Comparison of ENCODE assay signal across 22 cellular contexts in the genomic region with DNA sequence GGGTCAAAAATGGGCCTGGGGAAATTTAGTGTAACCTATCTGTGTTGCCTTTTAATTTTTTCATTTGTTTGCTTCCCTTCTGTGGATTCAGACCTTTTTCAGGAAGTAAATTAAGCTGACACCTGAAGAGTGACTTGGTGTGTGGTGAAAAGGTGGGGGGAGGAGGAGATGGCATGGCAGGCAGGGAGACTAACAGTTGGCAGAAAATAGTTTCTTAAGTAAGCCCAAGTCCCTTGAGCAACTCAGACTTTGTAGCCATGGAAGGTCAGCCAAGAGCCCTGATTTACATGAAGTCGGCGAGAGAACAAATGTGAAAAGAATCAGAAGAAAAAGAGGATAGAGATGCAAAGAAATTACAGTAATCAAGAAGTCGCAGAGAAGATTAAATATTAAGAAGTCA. TPM values are rescaled to one million over a fixed set of nuclear protein-coding genes. Genes with fewer than 3 reads are reported as not detected.
"Had no signal": no experiment of that assay in that cellular context is flagged by ENCODE, and none has a peak within 500 bp of the region (broad histone marks: within the 10 kb centered on the region; RNA-seq: fewer than 3 reads in every experiment).

No MANE protein-coding gene starts in this region.

- ATAC-seq: activated CD4-positive, CD25-positive, alpha-beta regulatory T cell treated with anti-CD3 and anti-CD28 coated beads, Interleukin-2, amount 50 U/mL, for 24 hours; activated CD8-positive, alpha-beta memory T cell treated with anti-CD3 and anti-CD28 coated beads, Interleukin-2, amount 10 ng/mL, durations not matched to agents 7 days and 5 days; activated naive CD4-positive, alpha-beta T cell treated with anti-CD3 and anti-CD28 coated beads, Interleukin-2, amount 50 U/mL, for 72 hours; activated T-cell treated with anti-CD3 and anti-CD28 coated beads, Interleukin-2, amount 50 U/mL, for 4 hours; natural killer cell treated with Interleukin-12 subunit alpha and Interleukin-12 subunit beta and Interleukin-15 and Interleukin-18, amount 100 ng/mL, for 72 hours; psoas muscle had no signal

- H3K27me3 ChIP-seq: sigmoid colon had no signal

- H3K4me1 Mint-ChIP-seq: activated CD8-positive, alpha-beta memory T cell treated with anti-CD3 and anti-CD28 coated beads, Interleukin-2, amount 10 ng/mL, durations not matched to agents 7 days and 5 days had no signal

- H3K4me3 ChIP-seq: psoas muscle, sigmoid colon, thoracic aorta had no signal

- H3K9me3 ChIP-seq: psoas muscle, sigmoid colon, thoracic aorta had no signal

- H3K9me3 Mint-ChIP-seq: activated naive CD4-positive, alpha-beta T cell treated with anti-CD3 and anti-CD28 coated beads, Interleukin-2, amount 50 U/mL, for 72 hours; activated T-cell treated with anti-CD3 and anti-CD28 coated beads, Interleukin-2, amount 50 U/mL, for 4 hours; natural killer cell treated with Interleukin-12 subunit alpha and Interleukin-12 subunit beta and Interleukin-15 and Interleukin-18, amount 100 ng/mL, for 72 hours; stimulated activated naive CD8-positive, alpha-beta T cell treated with anti-CD3 and anti-CD28 coated beads, Interleukin-15, Interleukin-2, amounts not matched to agents 100 ng/mL and 50 ng/mL, for 24 hours; T-helper 2 cell treated with Interferon-gamma antibody and Interleukin-4, amounts not matched to agents 5 μg/mL and 100 μg/mL, for 36 hours had no signal

- H3K36me3 ChIP-seq: sigmoid colon, thoracic aorta had no signal

- H3K4me1 ChIP-seq: psoas muscle, sigmoid colon had no signal

- H3K27ac ChIP-seq: psoas muscle, sigmoid colon, thoracic aorta had no signal

- H3K4me3 Mint-ChIP-seq: activated CD8-positive, alpha-beta memory T cell treated with anti-CD3 and anti-CD28 coated beads, Interleukin-2, amount 10 ng/mL, durations not matched to agents 7 days and 5 days; activated T-cell treated with anti-CD3 and anti-CD28 coated beads, Interleukin-2, amount 50 U/mL, for 4 hours; natural killer cell treated with Interleukin-12 subunit alpha and Interleukin-12 subunit beta and Interleukin-15 and Interleukin-18, amount 100 ng/mL, for 72 hours; stimulated activated naive CD8-positive, alpha-beta T cell treated with anti-CD3 and anti-CD28 coated beads, Interleukin-15, Interleukin-2, amounts not matched to agents 100 ng/mL and 50 ng/mL, for 24 hours; T-helper 2 cell treated with Interferon-gamma antibody and Interleukin-4, amounts not matched to agents 5 μg/mL and 100 μg/mL, for 36 hours had no signal

- H3K27ac Mint-ChIP-seq: activated CD8-positive, alpha-beta memory T cell treated with anti-CD3 and anti-CD28 coated beads, Interleukin-2, amount 10 ng/mL, durations not matched to agents 7 days and 5 days; activated naive CD4-positive, alpha-beta T cell treated with anti-CD3 and anti-CD28 coated beads, Interleukin-2, amount 50 U/mL, for 72 hours; natural killer cell treated with Interleukin-12 subunit alpha and Interleukin-12 subunit beta and Interleukin-15 and Interleukin-18, amount 100 ng/mL, for 72 hours; stimulated activated naive CD8-positive, alpha-beta T cell treated with anti-CD3 and anti-CD28 coated beads, Interleukin-15, Interleukin-2, amounts not matched to agents 100 ng/mL and 50 ng/mL, for 24 hours; T-helper 2 cell treated with Interferon-gamma antibody and Interleukin-4, amounts not matched to agents 5 μg/mL and 100 μg/mL, for 36 hours had no signal

- DNase-seq: activated CD4-positive, alpha-beta T cell treated with anti-CD3 and anti-CD28 coated beads, Interleukin-2, amount 50 U/mL, for 4 hours; activated CD8-positive, alpha-beta memory T cell treated with anti-CD3 and anti-CD28 coated beads, Interleukin-2, amount 10 ng/mL, durations not matched to agents 7 days and 5 days; activated effector memory CD4-positive, alpha-beta T cell treated with anti-CD3 and anti-CD28 coated beads, Interleukin-2, amount 50 U/mL, for 16 hours; activated T-cell treated with anti-CD3 and anti-CD28 coated beads, Interleukin-2, amount 50 U/mL, for 4 hours; anterior cingulate cortex; cerebellar nuclear complex; dermis blood vessel endothelial cell; erythroblast; hippocampal formation; occipital lobe; psoas muscle; sigmoid colon; stimulated activated CD4-positive, alpha-beta T cell treated with anti-CD3 and anti-CD28 coated beads, Interleukin-4, amount 100 ng/mL, for 24 hours had no signal

- H3K27me3 Mint-ChIP-seq: activated CD8-positive, alpha-beta memory T cell treated with anti-CD3 and anti-CD28 coated beads, Interleukin-2, amount 10 ng/mL, durations not matched to agents 7 days and 5 days; stimulated activated naive CD8-positive, alpha-beta T cell treated with anti-CD3 and anti-CD28 coated beads, Interleukin-15, Interleukin-2, amounts not matched to agents 100 ng/mL and 50 ng/mL, for 24 hours had no signal

- H3K36me3 Mint-ChIP-seq: activated CD8-positive, alpha-beta memory T cell treated with anti-CD3 and anti-CD28 coated beads, Interleukin-2, amount 10 ng/mL, durations not matched to agents 7 days and 5 days; activated naive CD4-positive, alpha-beta T cell treated with anti-CD3 and anti-CD28 coated beads, Interleukin-2, amount 50 U/mL, for 72 hours; natural killer cell treated with Interleukin-12 subunit alpha and Interleukin-12 subunit beta and Interleukin-15 and Interleukin-18, amount 100 ng/mL, for 72 hours had no signal

RNA-seq across cellular contexts. Expression of a gene that starts 19.0 kb away (rescaled TPM):
- total RNA-seq: activated CD8-positive, alpha-beta memory T cell treated with anti-CD3 and anti-CD28 coated beads, Interleukin-2, amount 10 ng/mL, durations not matched to agents 7 days and 5 days; activated naive CD4-positive, alpha-beta T cell treated with anti-CD3 and anti-CD28 coated beads, Interleukin-2, amount 50 U/mL, for 72 hours; activated T-cell treated with anti-CD3 and anti-CD28 coated beads, Interleukin-2, amount 50 U/mL, for 4 hours; dermis blood vessel endothelial cell; glomerular endothelial cell; lung microvascular endothelial cell; natural killer cell treated with Interleukin-12 subunit alpha and Interleukin-12 subunit beta and Interleukin-15 and Interleukin-18, amount 100 ng/mL, for 72 hours; psoas muscle; sigmoid colon; thoracic aorta; ureter had no signal
